Comparison of ENCODE assay signal across 11 cellular contexts in the genomic region with DNA sequence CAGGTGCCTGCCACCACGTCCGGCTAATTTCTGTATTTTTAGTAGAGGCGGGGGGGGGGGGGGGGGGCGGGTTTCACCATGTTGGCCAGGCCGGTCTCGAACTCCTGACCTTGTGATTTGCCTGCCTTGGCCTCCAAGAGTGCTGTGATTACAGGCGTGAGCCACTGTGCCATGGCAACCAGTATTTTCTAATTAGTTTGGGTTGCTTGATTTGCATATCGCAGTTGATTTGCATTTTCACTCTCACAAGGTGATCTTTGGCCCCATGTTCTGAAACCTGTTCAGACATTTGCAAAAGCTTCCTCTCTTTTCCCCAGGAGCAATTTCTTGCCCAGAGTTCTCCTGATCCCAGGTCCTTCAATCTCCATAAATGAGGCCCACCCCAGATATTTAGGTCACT. TPM values are rescaled to one million over a fixed set of nuclear protein-coding genes. Genes with fewer than 3 reads are reported as not detected.
DNase-seq lines count a peak whose midpoint lies in the region; ATAC-seq lines count a peak whose summit lies in the region.
"Had no signal": no experiment of that assay in that cellular context is flagged by ENCODE, and none has a peak within 500 bp of the region (broad histone marks: within the 10 kb centered on the region; RNA-seq: fewer than 3 reads in every experiment).

No MANE protein-coding gene starts in this region.

- peaks cover 66% of the 10 kb centered on the region for H3K4me1 ChIP-seq in Karpas-422 (ENCODE audit: low read length)
- H3K4me1 ChIP-seq in adipocyte (ENCODE audit: control insufficient read depth, insufficient read depth, low read length): peaks cover 18% of the 10 kb centered on the region
- H3K4me1 ChIP-seq: BE2C had no signal

- H3K36me3 ChIP-seq in Karpas-422 (ENCODE audit: insufficient read depth, low read length) (peaks cover 20% of the 10 kb centered on the region), adipocyte (ENCODE audit: control insufficient read depth, insufficient read depth, low read length, severe bottlenecking) (peaks cover 15% of the 10 kb centered on the region)

- peak overlapping the region; percentile 94 for H3K4me3 ChIP-seq in Karpas-422 (ENCODE audit: low read length)
- H3K4me3 ChIP-seq in adipocyte (ENCODE audit: low read length): peak overlapping the region; percentile 91

- no peak for ATAC-seq in stimulated activated memory B cell treated with anti-CD40 and anti-IgM and Interleukin-4, amounts not matched to agents 10 μg/mL and 1 μg/mL and 100 μg/mL, for 72 hours
- ATAC-seq in HG02970 (IDR thresholded peaks at IDR 0.05; ENCODE audit: low FRiP score, unreplicated experiment): no peak
- ATAC-seq: sciatic nerve had no signal

- no peaks in the 10 kb centered on the region for H3K27me3 Mint-ChIP-seq in activated naive CD4-positive, alpha-beta T cell treated with anti-CD3 and anti-CD28 coated beads, Interleukin-2, amount 10 ng/mL, durations not matched to agents 7 days and 5 days
- H3K27me3 Mint-ChIP-seq in stimulated activated memory B cell treated with anti-CD40 and anti-IgM and Interleukin-4, amounts not matched to agents 10 μg/mL and 1 μg/mL and 100 μg/mL, for 72 hours: no peaks in the 10 kb centered on the region

- peak overlapping the region; percentile 91 for H3K4me3 Mint-ChIP-seq in activated naive CD4-positive, alpha-beta T cell treated with anti-CD3 and anti-CD28 coated beads, Interleukin-2, amount 10 ng/mL, durations not matched to agents 7 days and 5 days
- H3K4me3 Mint-ChIP-seq in stimulated activated memory B cell treated with anti-CD40 and anti-IgM and Interleukin-4, amounts not matched to agents 10 μg/mL and 1 μg/mL and 100 μg/mL, for 72 hours: peak overlapping the region; percentile 96

- no peaks in the 10 kb centered on the region for H3K27me3 ChIP-seq in Karpas-422 (ENCODE audit: low read length)
- no peaks in the 10 kb centered on the region for H3K27me3 ChIP-seq in adipocyte (replicated peaks; ENCODE audit: control insufficient read depth, insufficient read depth, low read length)
- H3K27me3 ChIP-seq: BE2C had no signal

- H3K36me3 Mint-ChIP-seq in activated naive CD4-positive, alpha-beta T cell treated with anti-CD3 and anti-CD28 coated beads, Interleukin-2, amount 10 ng/mL, durations not matched to agents 7 days and 5 days: peaks cover 17% of the 10 kb centered on the region
- peaks cover 15% of the 10 kb centered on the region for H3K36me3 Mint-ChIP-seq in stimulated activated memory B cell treated with anti-CD40 and anti-IgM and Interleukin-4, amounts not matched to agents 10 μg/mL and 1 μg/mL and 100 μg/mL, for 72 hours

- H3K9me3 ChIP-seq in Karpas-422 (ENCODE audit: low read length) (no peaks in the 10 kb centered on the region), adipocyte (ENCODE audit: control insufficient read depth, low read length) (no peaks in the 10 kb centered on the region)
- H3K9me3 ChIP-seq: BE2C had no signal

- H3K27ac Mint-ChIP-seq in activated naive CD4-positive, alpha-beta T cell treated with anti-CD3 and anti-CD28 coated beads, Interleukin-2, amount 10 ng/mL, durations not matched to agents 7 days and 5 days: peak overlapping the region; percentile 91
- H3K27ac Mint-ChIP-seq in stimulated activated memory B cell treated with anti-CD40 and anti-IgM and Interleukin-4, amounts not matched to agents 10 μg/mL and 1 μg/mL and 100 μg/mL, for 72 hours: peak overlapping the region; percentile 98

- H4K20me1 ChIP-seq in Karpas-422 (ENCODE audit: insufficient read depth, low read depth, low read length): peaks cover 10% of the 10 kb centered on the region; the same call in 1 of the 2 replicates

- H3K9me3 Mint-ChIP-seq in activated naive CD4-positive, alpha-beta T cell treated with anti-CD3 and anti-CD28 coated beads, Interleukin-2, amount 10 ng/mL, durations not matched to agents 7 days and 5 days: no peaks in the 10 kb centered on the region
- H3K9me3 Mint-ChIP-seq in stimulated activated memory B cell treated with anti-CD40 and anti-IgM and Interleukin-4, amounts not matched to agents 10 μg/mL and 1 μg/mL and 100 μg/mL, for 72 hours: no peaks in the 10 kb centered on the region

- peak overlapping the region; percentile 92 for H3K4me2 ChIP-seq in Karpas-422 (ENCODE audit: low read depth, low read length, poor library complexity, severe bottlenecking)

- H3K79me2 ChIP-seq in Karpas-422 (ENCODE audit: low read length): peaks cover 49% of the 10 kb centered on the region

- no peak overlapping the region for H2AFZ ChIP-seq in Karpas-422 (ENCODE audit: low read length)

- peaks cover 36% of the 10 kb centered on the region for H3K4me1 Mint-ChIP-seq in activated naive CD4-positive, alpha-beta T cell treated with anti-CD3 and anti-CD28 coated beads, Interleukin-2, amount 10 ng/mL, durations not matched to agents 7 days and 5 days
- H3K4me1 Mint-ChIP-seq in stimulated activated memory B cell treated with anti-CD40 and anti-IgM and Interleukin-4, amounts not matched to agents 10 μg/mL and 1 μg/mL and 100 μg/mL, for 72 hours: peaks cover 58% of the 10 kb centered on the region

- no peaks in the 10 kb centered on the region for H3K9me2 ChIP-seq in Karpas-422 (replicated peaks; ENCODE audit: insufficient read depth, low read length)

- H3K9ac ChIP-seq in Karpas-422 (ENCODE audit: low read length) (peak overlapping the region; percentile 99), adipocyte (ENCODE audit: low read length) (peak overlapping the region; percentile 96)

- H3K27ac ChIP-seq in Karpas-422 (ENCODE audit: low read length): peak overlapping the region; percentile 93

- no peak for DNase-seq in activated naive CD4-positive, alpha-beta T cell treated with anti-CD3 and anti-CD28 coated beads, Interleukin-2, amount 10 ng/mL, durations not matched to agents 7 days and 5 days
- no peak for DNase-seq in activated naive CD4-positive, alpha-beta T cell treated with Interleukin-2 at 50 U/mL for 16 hours
- DNase-seq in Karpas-422 (peak; percentile 89), adipocyte (ENCODE audit: low read depth) (no peak), NK-92 (lab: John Stamatoyannopoulos, UW; ENCODE audit: unreplicated experiment) (no peak), mucosa of gallbladder (ENCODE audit: low spot score) (no peak)
- DNase-seq: BE2C, SHP77 had no signal

- CTCF ChIA-PET in activated naive CD4-positive, alpha-beta T cell treated with anti-CD3 and anti-CD28 coated beads, Interleukin-2, amount 10 ng/mL, durations not matched to agents 7 days and 5 days (lab: Charles Lee): no interaction called here

RNA-seq across cellular contexts. Expression of a gene that starts 1.7 kb away (rescaled TPM):
- 83.1 and 130 TPM in 2 replicates for total RNA-seq in Karpas-422 (2014; rRNA removed; shearing (Covaris generic); ENCODE audit: low replicate concordance)
- 31.1 TPM for total RNA-seq in mucosa of gallbladder

RNA-seq across cellular contexts. Expression of a gene that starts 57.8 kb away (rescaled TPM):
- 23.2 and 30.0 TPM in 2 replicates for total RNA-seq in Karpas-422 (2014; rRNA removed; shearing (Covaris generic); ENCODE audit: low replicate concordance)
- 69.9 TPM for total RNA-seq in mucosa of gallbladder
